In genomic region chr9:134218230-134218629, GRCh38 we compare ENCODE assay signal across 17 cellular contexts. TPM values are rescaled to one million over a fixed set of nuclear protein-coding genes. Genes with fewer than 3 reads are reported as not detected.
DNase-seq lines count a peak whose midpoint lies in the region; ATAC-seq and TF ChIP-seq lines count a peak whose summit lies in the region.
"Had no signal": no experiment of that assay in that cellular context is flagged by ENCODE, and none has a peak within 500 bp of the region (broad histone marks: within the 10 kb centered on the region; RNA-seq: fewer than 3 reads in every experiment).

No MANE protein-coding gene starts in this region.

- H3K4me3 Mint-ChIP-seq in chondrocyte (ENCODE audit: unreplicated experiment) = no peak overlapping the region
- H3K4me3 Mint-ChIP-seq in activated T-cell treated with anti-CD3 and anti-CD28 coated beads, Interleukin-2, amount 50 U/mL, for 4 hours = no peak overlapping the region
- H3K4me3 Mint-ChIP-seq: H9 had no signal

- H3K9me3 Mint-ChIP-seq in chondrocyte (ENCODE audit: low read depth) = no peaks in the 10 kb centered on the region
- H3K9me3 Mint-ChIP-seq in activated T-cell treated with anti-CD3 and anti-CD28 coated beads, Interleukin-2, amount 50 U/mL, for 4 hours = no peaks in the 10 kb centered on the region
- H3K9me3 Mint-ChIP-seq: H9 had no signal

- no peak overlapping the region for H2BK12ac ChIP-seq in neuronal stem cell (ENCODE audit: low read length)

- H3K27me3 Mint-ChIP-seq in chondrocyte (ENCODE audit: low read depth) = peaks cover 5% of the 10 kb centered on the region
- H3K27me3 Mint-ChIP-seq in activated T-cell treated with anti-CD3 and anti-CD28 coated beads, Interleukin-2, amount 50 U/mL, for 4 hours (ENCODE audit: low read depth) = no peaks in the 10 kb centered on the region

- H3K23ac ChIP-seq in neuronal stem cell (ENCODE audit: low read depth, low read length, poor library complexity) = no peak overlapping the region

- no peak overlapping the region for H2BK120ac ChIP-seq in neuronal stem cell (ENCODE audit: low read depth, low read length)

- 89% methylated on average over 6 of the region's 6 CpGs for WGBS in right cardiac atrium
- 90 to 91% methylated on average over 6 of the region's 6 CpGs for WGBS in heart right ventricle, 2 donors
- WGBS in neuronal stem cell (ENCODE audit: extremely low coverage in 2 of 2, insufficient read length in 2 of 2, insufficient replicate concordance in 1 of 2), 2 donors = no CpG with 5 or more reads among the region's 6 CpGs

- peak overlapping the region; percentile 47 for H3K9ac ChIP-seq in neuronal stem cell (ENCODE audit: low read depth, low read length, poor library complexity)

- peak overlapping the region; percentile 70 for H2AK5ac ChIP-seq in neuronal stem cell (ENCODE audit: low read depth, low read length)

- H3K36me3 ChIP-seq in heart right ventricle (no peaks in the 10 kb centered on the region), neuronal stem cell (replicated peaks in 1 of 2; ENCODE audit: control insufficient read depth in 2 of 2, insufficient read depth in 2 of 2, low read length in 2 of 2) (no peaks in the 10 kb centered on the region)

- H2BK5ac ChIP-seq in neuronal stem cell (ENCODE audit: low read length) = no peak overlapping the region

- intact Hi-C loops in right cardiac atrium (cut with DNase I) (no loop called here), heart right ventricle (cut with DNase I) (loop anchor here in 1 of 10 donors (5.0 kb wide), 1 partner anchor 41 kb away; no protein-coding TSS in a partner anchor)

- H3K14ac ChIP-seq in neuronal stem cell (ENCODE audit: low read length) = no peak overlapping the region

- H3K4me1 Mint-ChIP-seq in chondrocyte (ENCODE audit: low read depth) = peaks cover 24% of the 10 kb centered on the region
- H3K4me1 Mint-ChIP-seq in activated T-cell treated with anti-CD3 and anti-CD28 coated beads, Interleukin-2, amount 50 U/mL, for 4 hours (ENCODE audit: low read depth) = no peaks in the 10 kb centered on the region

- H3K79me1 ChIP-seq in neuronal stem cell (ENCODE audit: low read depth, low read length) = no peaks in the 10 kb centered on the region

- ATAC-seq in right cardiac atrium (no peak), heart right ventricle (no peak), GM18511 (IDR thresholded peaks at IDR 0.05; ENCODE audit: unreplicated experiment) (no peak), GM19463 (IDR thresholded peaks at IDR 0.05; ENCODE audit: unreplicated experiment) (no peak)
- ATAC-seq in activated T-cell treated with anti-CD3 and anti-CD28 coated beads, Interleukin-2, amount 50 U/mL, for 4 hours = no peak

- no peak overlapping the region for H3K27ac Mint-ChIP-seq in chondrocyte (ENCODE audit: unreplicated experiment)

- H3K27ac ChIP-seq in right cardiac atrium (ENCODE audit: low read length) (no peak overlapping the region), heart right ventricle (no peak overlapping the region), neuronal stem cell (replicated peaks; ENCODE audit: low read length) (no peak overlapping the region)
- H3K27ac ChIP-seq: A549 had no signal

- no peaks in the 10 kb centered on the region for H3K36me3 Mint-ChIP-seq in chondrocyte (ENCODE audit: low read depth)
- H3K36me3 Mint-ChIP-seq in activated T-cell treated with anti-CD3 and anti-CD28 coated beads, Interleukin-2, amount 50 U/mL, for 4 hours (ENCODE audit: insufficient read depth) = no peaks in the 10 kb centered on the region

- H3K4me3 ChIP-seq in right cardiac atrium (ENCODE audit: low read length) (no peak overlapping the region), heart right ventricle (no peak overlapping the region), neuronal stem cell (ENCODE audit: low read length in 2 of 2) (no peak overlapping the region)
- H3K4me3 ChIP-seq: A549 had no signal

- H3K27me3 ChIP-seq in right cardiac atrium (ENCODE audit: control insufficient read depth, insufficient read depth) (no peaks in the 10 kb centered on the region), heart right ventricle (no peaks in the 10 kb centered on the region), neuronal stem cell (ENCODE audit: control insufficient read depth in 3 of 3, insufficient read depth in 3 of 3, low read depth in 1 of 3, low read length in 3 of 3) (no peaks in the 10 kb centered on the region)

- TF ChIP-seq CTCF in heart right ventricle (IDR thresholded peaks at IDR 0.05) (no peak), chondrocyte (IDR thresholded peaks at IDR 0.05) (no peak)

- no peak overlapping the region for H3K4me2 ChIP-seq in neuronal stem cell (ENCODE audit: insufficient read depth, low read length, poor library complexity, severe bottlenecking)
- H3K4me2 ChIP-seq: A549 had no signal

- DNase-seq in right cardiac atrium (peak in 2 of 3 donors; percentile 19 to 20), heart right ventricle (no peak), chondrocyte (ENCODE audit: low spot score) (peak; percentile 59), neuronal stem cell (ENCODE audit: low spot score) (no peak)
- no peak for DNase-seq in activated naive CD4-positive, alpha-beta T cell treated with anti-CD3 and anti-CD28 coated beads, Interleukin-2, amount 50 U/mL, for 16 hours
- DNase-seq in activated T-cell treated with anti-CD3 and anti-CD28 coated beads, Interleukin-2, amount 50 U/mL, for 4 hours = no peak
- DNase-seq: EL, H9, KG1, NCI-H1048, NCI-H1436 treated with DMSO at 0.1 percent for 48 hours, NCI-H2081 treated with DMSO at 0.1 percent for 48 hours, NCI-H510A treated with DMSO at 0.1 percent for 48 hours had no signal

- peaks cover 15% of the 10 kb centered on the region for H3K4me1 ChIP-seq in right cardiac atrium (ENCODE audit: control insufficient read depth, insufficient read depth, low read length)
- H3K4me1 ChIP-seq in heart right ventricle = peaks cover 6 to 34% (median 24%) of the 10 kb centered on the region in 9 donors
- H3K4me1 ChIP-seq in neuronal stem cell (ENCODE audit: control insufficient read depth in 2 of 2, insufficient read depth in 1 of 2, low read depth in 1 of 2, low read length in 2 of 2) = peaks cover 24 to 41% of the 10 kb centered on the region in 2 donors
- H3K4me1 ChIP-seq: A549, Caco-2 had no signal

- no peak overlapping the region for H4K8ac ChIP-seq in neuronal stem cell (ENCODE audit: low read depth, low read length)

- H2BK15ac ChIP-seq in neuronal stem cell (ENCODE audit: low read length) = no peak overlapping the region

- H3K9me3 ChIP-seq in right cardiac atrium (ENCODE audit: control insufficient read depth, low read length) = no peaks in the 10 kb centered on the region
- no peaks in the 10 kb centered on the region for H3K9me3 ChIP-seq in heart right ventricle
- no peaks in the 10 kb centered on the region for H3K9me3 ChIP-seq in neuronal stem cell (replicated peaks in 1 of 2; ENCODE audit: control insufficient read depth in 2 of 2, insufficient read depth in 1 of 2, low read depth in 1 of 2, low read length in 2 of 2)
- H3K9me3 ChIP-seq: A549, Caco-2 had no signal

- H3K18ac ChIP-seq in neuronal stem cell (ENCODE audit: low read length) = peak overlapping the region; percentile 45

- H2AFZ ChIP-seq in neuronal stem cell (ENCODE audit: low read length) = no peak overlapping the region

- H3K4ac ChIP-seq in neuronal stem cell (ENCODE audit: low read length) = no peak overlapping the region

- no peak overlapping the region for H4K91ac ChIP-seq in neuronal stem cell (ENCODE audit: low read depth, low read length, poor library complexity)

RNA-seq across cellular contexts. Expression of gene RNU6ATAC, which starts 53.9 kb away (rescaled TPM):
- total RNA-seq in right cardiac atrium (100 to 1,000 TPM; 146 to 251 (median 243) TPM), heart right ventricle (100 to 1,000 TPM in 3 of 10 donors, 10 to 100 TPM in 6, not detected in 1; 21.4 to 172 (median 66.8) TPM), chondrocyte (27.7 to 40.8 TPM (median 32.9 TPM) in 3 replicates)
- polyA plus RNA-seq in right cardiac atrium (not detected), heart right ventricle (not detected)
- polyA plus RNA-seq in neuronal stem cell (2013, experiment 1 of 2) = not detected
- polyA plus RNA-seq in neuronal stem cell (2013, experiment 2 of 2) = not detected
- 10 to 100 TPM; 35.6 to 48.6 (median 43.2) TPM for total RNA-seq in activated T-cell treated with anti-CD3 and anti-CD28 coated beads, Interleukin-2, amount 50 U/mL, for 4 hours
- polyA plus RNA-seq: A549 had no signal

Comparison
In these comparisons a context has a peak if more than half of its experiments do, and no peak if none do; other contexts are left out.
1. DNase-seq: peak in right cardiac atrium (2 of 3) and chondrocyte (single experiment); none in heart right ventricle (0 of 2), neuronal stem cell (single experiment), activated naive CD4-positive, alpha-beta T cell treated with anti-CD3 and anti-CD28 coated beads, Interleukin-2, amount 50 U/mL, for 16 hours (single experiment) and activated T-cell treated with anti-CD3 and anti-CD28 coated beads, Interleukin-2, amount 50 U/mL, for 4 hours (single experiment).